ENCODE assay signal across 12 cellular contexts in genomic region chr6:3045369-3045768, GRCh38.
"Had no signal": no experiment of that assay in that cellular context is flagged by ENCODE, and none has a peak within 500 bp of the region (broad histone marks: within the 10 kb centered on the region; RNA-seq: fewer than 3 reads in every experiment).

No MANE protein-coding gene starts in this region.

- DNase-seq: activated CD4-positive, alpha-beta T cell treated with anti-CD3 and anti-CD28 coated beads for 36 hours; activated CD8-positive, alpha-beta memory T cell treated with anti-CD3 and anti-CD28 coated beads, Interleukin-2, amount 50 U/mL, for 48 hours; activated CD8-positive, alpha-beta T cell treated with anti-CD3 and anti-CD28 coated beads, Interleukin-2, amount 10 ng/mL, durations not matched to agents 7 days and 5 days; aorta; esophagus squamous epithelium; foreskin fibroblast; glutamatergic neuron; immature natural killer cell; naive thymus-derived CD4-positive, alpha-beta T cell; stimulated activated CD4-positive, alpha-beta T cell treated with anti-CD3 and anti-CD28 coated beads, Interleukin-4, amount 100 ng/mL, for 4 hours; stomach; WERI-Rb-1 had no signal
